8 cellular contexts compared by ENCODE assay signal in genomic region chr2:130798472-130799221, GRCh38. TPM values are rescaled to one million over a fixed set of nuclear protein-coding genes. Genes with fewer than 3 reads are reported as not detected.
DNase-seq lines count a peak whose midpoint lies in the region; ATAC-seq, FAIRE-seq and TF ChIP-seq lines count a peak whose summit lies in the region.

No MANE protein-coding gene starts in this region.

- H3K4me1 ChIP-seq in ascending aorta (peaks cover 0 to 8% of the 10 kb centered on the region in 2 donors), iPS-20b (ENCODE audit: insufficient read depth, low read length) (0 out of 2 replicates have a peak, but pooled peaks cover 3% of the 10 kb centered on the region)

- intact Hi-C loops in CD4-positive, alpha-beta T cell (cut with DNase I, micrococcal nuclease): loop anchor here in 1 of 2 experiments (1.0 to 10.0 kb wide), 6 partner anchors 22 to 696 kb away; partner anchors contain the start of genes IMP4, MZT2A, MZT2B and SMPD4
- intact Hi-C loops in ascending aorta (cut with DNase I): loop anchor here (1.0 to 10.0 kb wide), 5 partner anchors 22 to 696 kb away; partner anchors contain the start of genes GPR148, MZT2A and PTPN18

- FAIRE-seq in GM19239 (lab: Jason Lieb, UNC): no peak

- H3K9ac ChIP-seq in iPS-20b (ENCODE audit: low read depth, low read length): no peak overlapping the region

- H3K36me3 Mint-ChIP-seq in CD4-positive, alpha-beta T cell (ENCODE audit: low read depth): no peaks in the 10 kb centered on the region

- POLR2A ChIA-PET in CD4-positive, alpha-beta T cell (lab: Charles Lee): interaction anchor here (1.4 to 2.0 kb wide), 3 partner anchors 73 to 456 kb away, joined by 4 to 13 read pairs (median 9); partner anchors contain the start of gene IMP4

- H3K4me3 ChIP-seq in ascending aorta: peak overlapping the region; percentile 59 to 70
- H3K4me3 ChIP-seq in iPS-20b (ENCODE audit: low read length): peak overlapping the region; percentile 78

- H3K36me3 ChIP-seq in ascending aorta: no peaks in the 10 kb centered on the region
- no peaks in the 10 kb centered on the region for H3K36me3 ChIP-seq in iPS-20b (ENCODE audit: insufficient read depth, low read depth, low read length)

- CTCF ChIA-PET in CD4-positive, alpha-beta T cell (lab: Charles Lee): interaction anchor here (1.1 to 3.5 kb wide), 2 partner anchors 22 to 76 kb away, joined by 5 to 62 read pairs; no protein-coding TSS in a partner anchor

- no peaks in the 10 kb centered on the region for H3K9me3 ChIP-seq in CD4-positive, alpha-beta T cell (ENCODE audit: control insufficient read depth, low read length)
- no peaks in the 10 kb centered on the region for H3K9me3 ChIP-seq in ascending aorta
- no peaks in the 10 kb centered on the region for H3K9me3 ChIP-seq in iPS-20b (ENCODE audit: insufficient read depth, low read depth, low read length)

- DNase-seq in CD4-positive, alpha-beta T cell: no peak
- DNase-seq in NCI-H1092 treated with DMSO at 0.1 percent for 48 hours (lab: John Stamatoyannopoulos, UW): peak; percentile 66
- DNase-seq in ascending aorta (ENCODE audit: low spot score in 2 of 2): no peak
- peak; percentile 12 for DNase-seq in stimulated activated naive CD8-positive, alpha-beta T cell treated with anti-CD3 and anti-CD28 coated beads, Interleukin-15, Interleukin-2, amounts not matched to agents 100 U/mL and 50 U/mL, for 24 hours
- DNase-seq in left lobe of liver (ENCODE audit: low spot score): no peak
- DNase-seq in GM19239 (ENCODE audit: insufficient read length, low spot score): no peak

- H3K27me3 Mint-ChIP-seq in CD4-positive, alpha-beta T cell: no peaks in the 10 kb centered on the region

- no peak overlapping the region for H3K27ac ChIP-seq in CD4-positive, alpha-beta T cell (ENCODE audit: low read depth, low read length)
- H3K27ac ChIP-seq in ascending aorta (peak overlapping the region; percentile 88 to 90), iPS-20b (ENCODE audit: low read length) (no peak overlapping the region)

- peak overlapping the region; percentile 78 for H3K4me3 Mint-ChIP-seq in CD4-positive, alpha-beta T cell

- peak overlapping the region; percentile 71 for H3K27ac Mint-ChIP-seq in CD4-positive, alpha-beta T cell

- peaks cover 7% of the 10 kb centered on the region for H3K4me1 Mint-ChIP-seq in CD4-positive, alpha-beta T cell (ENCODE audit: low read depth)

- TF ChIP-seq CTCF in CD4-positive, alpha-beta T cell (IDR thresholded peaks at IDR 0.05): no peak
- TF ChIP-seq CTCF in ascending aorta (IDR thresholded peaks at IDR 0.05): no peak

- H3K9me3 Mint-ChIP-seq in CD4-positive, alpha-beta T cell: no peaks in the 10 kb centered on the region

- H3K27me3 ChIP-seq in CD4-positive, alpha-beta T cell (ENCODE audit: control insufficient read depth, insufficient read depth, low read length): no peaks in the 10 kb centered on the region
- no peaks in the 10 kb centered on the region for H3K27me3 ChIP-seq in ascending aorta
- peaks cover 20% of the 10 kb centered on the region for H3K27me3 ChIP-seq in iPS-20b (ENCODE audit: insufficient read depth, low read length)

- no peak for ATAC-seq in CD4-positive, alpha-beta T cell (ENCODE audit: poor library complexity)
- ATAC-seq in stimulated activated naive CD8-positive, alpha-beta T cell treated with anti-CD3 and anti-CD28 coated beads, Interleukin-15, Interleukin-2, amounts not matched to agents 100 U/mL and 50 U/mL, for 24 hours: no peak
- ATAC-seq in left lobe of liver (no peak), HG03469 (IDR thresholded peaks at IDR 0.05; ENCODE audit: unreplicated experiment) (no peak)

RNA-seq across cellular contexts. Expression of gene ARHGEF4, which starts 38.1 kb away (rescaled TPM):
- total RNA-seq in CD4-positive, alpha-beta T cell: 1 to 10 TPM; 3.6 to 4.1 TPM
- total RNA-seq in ascending aorta (9.6 TPM), left lobe of liver (1.3 TPM)

RNA-seq across cellular contexts. Expression of gene AMER3, which starts 43.3 kb away (rescaled TPM):
- total RNA-seq in CD4-positive, alpha-beta T cell: not detected
- total RNA-seq in ascending aorta (not detected), left lobe of liver (not detected)

Comparison
In these comparisons a context has a peak if more than half of its experiments do, and no peak if none do; other contexts are left out.
1. DNase-seq: peak in NCI-H1092 treated with DMSO at 0.1 percent for 48 hours (single experiment) and stimulated activated naive CD8-positive, alpha-beta T cell treated with anti-CD3 and anti-CD28 coated beads, Interleukin-15, Interleukin-2, amounts not matched to agents 100 U/mL and 50 U/mL, for 24 hours (single experiment); none in CD4-positive, alpha-beta T cell (0 of 10), ascending aorta (0 of 2), left lobe of liver (single experiment) and GM19239 (single experiment).
2. H3K27ac ChIP-seq: peak in ascending aorta (2 of 2); none in CD4-positive, alpha-beta T cell (single experiment) and iPS-20b (single experiment).